In the genomic region with DNA sequence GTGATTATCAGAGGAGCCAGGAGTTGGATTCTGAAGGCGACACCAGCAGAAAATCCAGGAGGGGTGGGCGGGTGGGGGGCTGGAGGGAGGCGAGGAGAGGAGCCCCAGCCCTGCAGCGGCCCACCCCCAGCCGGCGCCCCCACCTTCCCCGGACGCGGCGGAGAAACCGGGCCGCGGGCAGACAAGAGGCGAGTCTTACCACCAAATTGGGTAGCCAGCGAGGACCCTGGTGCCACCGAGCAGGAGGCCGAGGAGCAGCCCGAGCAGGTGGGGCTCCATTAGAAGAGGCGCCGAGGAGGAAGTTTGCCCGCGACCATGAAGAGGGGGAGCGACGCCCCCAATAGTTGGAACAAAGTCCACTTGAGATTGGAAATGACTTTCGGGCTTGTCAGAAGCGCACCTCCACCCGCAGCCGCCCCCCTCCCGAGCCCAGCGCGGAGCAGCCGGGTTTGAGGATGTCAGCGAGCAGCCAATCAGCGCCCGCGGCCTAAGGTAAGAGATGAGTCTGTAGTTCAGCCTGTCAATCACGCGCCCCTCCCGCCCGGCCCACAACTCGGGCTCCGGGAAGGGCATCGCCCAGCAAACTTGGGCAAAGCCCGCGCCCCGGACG, we compare ENCODE assay signal across 8 cellular contexts. TPM values are rescaled to one million over a fixed set of nuclear protein-coding genes. Genes with fewer than 3 reads are reported as not detected.
DNase-seq lines count a peak whose midpoint lies in the region; ATAC-seq and TF ChIP-seq lines count a peak whose summit lies in the region.

A gene with protein sequence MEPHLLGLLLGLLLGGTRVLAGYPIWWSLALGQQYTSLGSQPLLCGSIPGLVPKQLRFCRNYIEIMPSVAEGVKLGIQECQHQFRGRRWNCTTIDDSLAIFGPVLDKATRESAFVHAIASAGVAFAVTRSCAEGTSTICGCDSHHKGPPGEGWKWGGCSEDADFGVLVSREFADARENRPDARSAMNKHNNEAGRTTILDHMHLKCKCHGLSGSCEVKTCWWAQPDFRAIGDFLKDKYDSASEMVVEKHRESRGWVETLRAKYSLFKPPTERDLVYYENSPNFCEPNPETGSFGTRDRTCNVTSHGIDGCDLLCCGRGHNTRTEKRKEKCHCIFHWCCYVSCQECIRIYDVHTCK (minus strand): TSS at position 374 of the 610 bp plus-strand sequence. CDS start 95 bp downstream, at position 279.

- H3K27me3 Mint-ChIP-seq in activated naive CD8-positive, alpha-beta T cell treated with anti-CD3 and anti-CD28 coated beads, Interleukin-2, amount 50 U/mL, for 24 hours, result peaks cover 73% of the 10 kb centered on the region

- TF ChIP-seq CTCF in GM12875 (IDR thresholded peaks at IDR 0.05; ENCODE audit: borderline replicate concordance, insufficient read depth, low read depth, low read length), result no peak
- TF ChIP-seq CTCF in right lobe of liver (IDR thresholded peaks at IDR 0.05), result no peak

- no peak for TF ChIP-seq POLR2A in right lobe of liver (IDR thresholded peaks at IDR 0.05)

- peak; percentile 69 for ATAC-seq in activated naive CD8-positive, alpha-beta T cell treated with anti-CD3 and anti-CD28 coated beads, Interleukin-2, amount 50 U/mL, for 24 hours
- peak in 2 of 4 donors; percentile 8 to 20 for ATAC-seq in right lobe of liver
- ATAC-seq in GM19328 (IDR thresholded peaks at IDR 0.05; ENCODE audit: unreplicated experiment), result no peak

- DNase-seq in RPMI8226 (peak; percentile 41), right lobe of liver (peak in 1 of 3 donors; percentile 32), HPDE6-E6E7 (ENCODE audit: extremely low spot score) (no peak), A172 (ENCODE audit: low spot score) (no peak)
- peak; percentile 60 for DNase-seq in activated naive CD8-positive, alpha-beta T cell treated with anti-CD3 and anti-CD28 coated beads, Interleukin-2, amount 50 U/mL, for 24 hours
- peak; percentile 24 to 49 for DNase-seq in stimulated activated CD8-positive, alpha-beta memory T cell treated with anti-CD3 and anti-CD28 coated beads, Interleukin-2, amount 100 ng/mL, for 48 hours (ENCODE audit: low read depth in 2 of 2)

- no peaks in the 10 kb centered on the region for H3K9me3 ChIP-seq in right lobe of liver

- no peaks in the 10 kb centered on the region for H3K36me3 ChIP-seq in right lobe of liver

- peak within 1 kb of the TSS; percentile 69 for H3K4me3 Mint-ChIP-seq in activated naive CD8-positive, alpha-beta T cell treated with anti-CD3 and anti-CD28 coated beads, Interleukin-2, amount 50 U/mL, for 24 hours

- H3K27ac ChIP-seq in right lobe of liver, result no peak within 1 kb of the TSS

- no peaks in the 10 kb centered on the region for H3K36me3 Mint-ChIP-seq in activated naive CD8-positive, alpha-beta T cell treated with anti-CD3 and anti-CD28 coated beads, Interleukin-2, amount 50 U/mL, for 24 hours (ENCODE audit: low read depth)

- H3K4me1 ChIP-seq in right lobe of liver, result peaks cover 0 to 19% (median 5%) of the 10 kb centered on the region in 4 donors

- WGBS in right lobe of liver (ENCODE audit: insufficient coverage, low coverage, low lambda C conversion rate, missing lambda C conversion rate), result 7% methylated on average over 9 of the region's 47 CpGs

- intact Hi-C loops in right lobe of liver (cut with DNase I), result no loop called here

- H3K27me3 ChIP-seq in right lobe of liver, result peaks cover 8 to 30% of the 10 kb centered on the region in 2 donors

- H3K4me1 Mint-ChIP-seq in activated naive CD8-positive, alpha-beta T cell treated with anti-CD3 and anti-CD28 coated beads, Interleukin-2, amount 50 U/mL, for 24 hours, result peaks cover 14% of the 10 kb centered on the region

- no peaks in the 10 kb centered on the region for H3K9me3 Mint-ChIP-seq in activated naive CD8-positive, alpha-beta T cell treated with anti-CD3 and anti-CD28 coated beads, Interleukin-2, amount 50 U/mL, for 24 hours

- no peak within 1 kb of the TSS for H3K27ac Mint-ChIP-seq in activated naive CD8-positive, alpha-beta T cell treated with anti-CD3 and anti-CD28 coated beads, Interleukin-2, amount 50 U/mL, for 24 hours

- H3K4me3 ChIP-seq in GM12875 (ENCODE audit: low read depth, low read length) (peak within 1 kb of the TSS; percentile 8), right lobe of liver (peak within 1 kb of the TSS; percentile 4 to 26 (median 8))

RNA-seq across cellular contexts. Expression of the gene that starts here (rescaled TPM):
- 1 to 10 TPM; 1.0 to 5.0 (median 4.0) TPM for total RNA-seq in right lobe of liver
- 5.3 and 6.0 TPM in 2 replicates for total RNA-seq in A172 (2014; rRNA removed; shearing (Covaris generic))

Comparison
In these comparisons a context has a peak if more than half of its experiments do, and no peak if none do; other contexts are left out.
1. DNase-seq: peak in RPMI8226 (single experiment), activated naive CD8-positive, alpha-beta T cell treated with anti-CD3 and anti-CD28 coated beads, Interleukin-2, amount 50 U/mL, for 24 hours (single experiment) and stimulated activated CD8-positive, alpha-beta memory T cell treated with anti-CD3 and anti-CD28 coated beads, Interleukin-2, amount 100 ng/mL, for 48 hours (2 of 2); none in HPDE6-E6E7 (single experiment) and A172 (single experiment).